Comparison of ENCODE assay signal across 9 cellular contexts in the genomic region with DNA sequence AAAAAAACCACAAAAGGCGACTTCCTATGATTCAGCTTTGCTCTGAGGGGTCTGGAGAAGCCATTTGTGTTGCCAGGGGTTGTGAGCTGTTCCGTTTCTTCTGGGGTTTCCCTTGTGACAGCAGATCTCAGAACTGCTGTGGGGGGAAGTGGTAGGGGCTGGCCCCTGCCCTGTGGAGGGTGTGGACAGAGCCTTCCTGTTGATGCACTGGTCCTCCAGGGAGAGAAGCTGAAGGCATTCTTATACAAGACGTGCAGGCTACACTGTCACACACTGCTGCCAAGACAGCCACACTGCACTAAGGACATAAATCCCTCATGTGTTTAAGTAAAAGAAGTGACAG. TPM values are rescaled to one million over a fixed set of nuclear protein-coding genes. Genes with fewer than 3 reads are reported as not detected.
DNase-seq lines count a peak whose midpoint lies in the region; ATAC-seq, FAIRE-seq and TF ChIP-seq lines count a peak whose summit lies in the region.
"Had no signal": no experiment of that assay in that cellular context is flagged by ENCODE, and none has a peak within 500 bp of the region (broad histone marks: within the 10 kb centered on the region; RNA-seq: fewer than 3 reads in every experiment).

No MANE protein-coding gene starts in this region.

- H3K36me3 Mint-ChIP-seq in progenitor cell of endocrine pancreas (ENCODE audit: insufficient read depth) = no peaks in the 10 kb centered on the region

- TF ChIP-seq CTCF in progenitor cell of endocrine pancreas (IDR thresholded peaks at IDR 0.05; ENCODE audit: unreplicated experiment) (no peak), esophagus squamous epithelium (IDR thresholded peaks at IDR 0.05) (no peak)

- no peaks in the 10 kb centered on the region for H3K27me3 ChIP-seq in esophagus squamous epithelium

- TF ChIP-seq POLR2A in GM12891 (IDR thresholded peaks at IDR 0.05; ENCODE audit: low read depth, low read length) (no peak), esophagus squamous epithelium (IDR thresholded peaks at IDR 0.05) (no peak)

- 44 to 47% methylated on average over 2 to 3 of the region's 3 CpGs for WGBS in esophagus squamous epithelium, 2 donors

- H3K27me3 Mint-ChIP-seq in progenitor cell of endocrine pancreas = peaks cover 4% of the 10 kb centered on the region

- FAIRE-seq in GM12891 (lab: Jason Lieb, UNC) = peak; percentile 87

- H3K4me1 ChIP-seq in esophagus squamous epithelium = peaks cover 3 to 6% (median 4%) of the 10 kb centered on the region in 3 donors

- ATAC-seq in GM21576 (IDR thresholded peaks at IDR 0.05; ENCODE audit: unreplicated experiment) = peak; percentile 89
- ATAC-seq: HCT116 had no signal

- H3K4me3 Mint-ChIP-seq in progenitor cell of endocrine pancreas (ENCODE audit: low read depth) = no peak overlapping the region

- no peak overlapping the region for H3K4me3 ChIP-seq in esophagus squamous epithelium

- H3K36me3 ChIP-seq in KOPT-K1 (ENCODE audit: insufficient read depth, low read length) (no peaks in the 10 kb centered on the region), esophagus squamous epithelium (no peaks in the 10 kb centered on the region)

- intact Hi-C loops in esophagus squamous epithelium (cut with DNase I) = no loop called here

- no peak overlapping the region for H3K27ac Mint-ChIP-seq in progenitor cell of endocrine pancreas

- peak; percentile 78 for DNase-seq in GM12891 (ENCODE audit: insufficient read length, low spot score)
- DNase-seq in activated effector memory CD4-positive, alpha-beta T cell treated with anti-CD3 and anti-CD28 coated beads, Interleukin-2, amount 50 U/mL, for 16 hours = peak; percentile 76
- peak; percentile 52 to 56 for DNase-seq in stimulated activated CD4-positive, alpha-beta T cell treated with anti-CD3 and anti-CD28 coated beads, Interleukin-15, amount 100 ng/mL, for 48 hours (ENCODE audit: low read depth in 2 of 2)
- DNase-seq in kidney tubule cell (ENCODE audit: low spot score) = no peak
- no peak for DNase-seq in progenitor cell of endocrine pancreas (ENCODE audit: low spot score, unreplicated experiment)
- DNase-seq in esophagus squamous epithelium (lab: John Stamatoyannopoulos, UW) = no peak

- no peaks in the 10 kb centered on the region for H3K9me3 Mint-ChIP-seq in progenitor cell of endocrine pancreas (ENCODE audit: low read depth)

- peak overlapping the region; percentile 46 for H3K27ac ChIP-seq in KOPT-K1 (ENCODE audit: low read depth, low read length, poor library complexity, severe bottlenecking)
- no peak overlapping the region for H3K27ac ChIP-seq in esophagus squamous epithelium

- H3K9me3 ChIP-seq in KOPT-K1 (ENCODE audit: insufficient read depth, low read length, poor library complexity, severe bottlenecking) = no peaks in the 10 kb centered on the region
- no peaks in the 10 kb centered on the region for H3K9me3 ChIP-seq in esophagus squamous epithelium

- no peaks in the 10 kb centered on the region for H3K4me1 Mint-ChIP-seq in progenitor cell of endocrine pancreas (ENCODE audit: low read depth)

TF ChIP-seq in GM12891, 5 proteins besides CTCF, POLR2A, EP300 and RAD21:
- TF ChIP-seq SPI1 (IDR thresholded peaks at IDR 0.05; ENCODE audit: low read depth, low read length) (peak; percentile 87), POLR2AphosphoS5 (IDR thresholded peaks at IDR 0.05; ENCODE audit: low read depth, low read length) (no peak)

RNA-seq across cellular contexts. Expression of a gene that starts 17.3 kb away (rescaled TPM):
- polyA plus RNA-seq in GM12891 (2012; ENCODE audit: low read depth, missing spikeins) = 4.2 TPM
- total RNA-seq in progenitor cell of endocrine pancreas (8.9 and 9.3 TPM in 2 replicates), esophagus squamous epithelium (10 to 100 TPM in 1 of 4 donors, 1 to 10 TPM in 3; 2.8 to 18.5 (median 6.8) TPM)

RNA-seq across cellular contexts. Expression of a gene that starts 44.0 kb away (rescaled TPM):
- 0.03 TPM for polyA plus RNA-seq in GM12891 (2012; ENCODE audit: low read depth, missing spikeins)
- 0.75 and 1.5 TPM in 2 replicates for total RNA-seq in progenitor cell of endocrine pancreas
- under 1 TPM; 0.04 to 0.19 (median 0.11) TPM for total RNA-seq in esophagus squamous epithelium

Comparison
In these comparisons a context has a peak if more than half of its experiments do, and no peak if none do; other contexts are left out.
1. DNase-seq: peak in GM12891 (single experiment), activated effector memory CD4-positive, alpha-beta T cell treated with anti-CD3 and anti-CD28 coated beads, Interleukin-2, amount 50 U/mL, for 16 hours (single experiment) and stimulated activated CD4-positive, alpha-beta T cell treated with anti-CD3 and anti-CD28 coated beads, Interleukin-15, amount 100 ng/mL, for 48 hours (2 of 2); none in kidney tubule cell (single experiment), progenitor cell of endocrine pancreas (single experiment) and esophagus squamous epithelium (single experiment).